Comparison of ENCODE assay signal across 29 cellular contexts in genomic region chr11:14304601-14305000, GRCh38. TPM values are rescaled to one million over a fixed set of nuclear protein-coding genes. Genes with fewer than 3 reads are reported as not detected.
DNase-seq lines count a peak whose midpoint lies in the region; ATAC-seq, FAIRE-seq and TF ChIP-seq lines count a peak whose summit lies in the region.
"Had no signal": no experiment of that assay in that cellular context is flagged by ENCODE, and none has a peak within 500 bp of the region (broad histone marks: within the 10 kb centered on the region; RNA-seq: fewer than 3 reads in every experiment).

No MANE protein-coding gene starts in this region.

- H3K79me1 ChIP-seq in trophoblast cell (ENCODE audit: low read length): no peaks in the 10 kb centered on the region

- H3K4me1 Mint-ChIP-seq in memory B cell: peaks cover 29% of the 10 kb centered on the region

- no peaks in the 10 kb centered on the region for H3K36me3 ChIP-seq in SJCRH30
- H3K36me3 ChIP-seq in trophoblast cell (ENCODE audit: control insufficient read depth in 1 of 2, insufficient read depth in 2 of 2, low read length in 2 of 2): no peaks in the 10 kb centered on the region
- H3K36me3 ChIP-seq: BLaER1 treated with 17β-estradiol and CSF1 and Interleukin-3, amounts not matched to agents 10 nM and 100 nM; SJSA1 had no signal

- no peak overlapping the region for H2AFZ ChIP-seq in trophoblast cell (ENCODE audit: insufficient read depth, low read length, poor library complexity)
- H2AFZ ChIP-seq: PC-9 had no signal

- no peak overlapping the region for H3K4me3 ChIP-seq in SJCRH30
- no peak overlapping the region for H3K4me3 ChIP-seq in trophoblast cell (ENCODE audit: low read depth, low read length)
- H3K4me3 ChIP-seq: BLaER1 treated with 17β-estradiol and CSF1 and Interleukin-3, amounts not matched to agents 10 nM and 100 nM; PC-9; SJSA1 had no signal

- no peak overlapping the region for H4K91ac ChIP-seq in trophoblast cell (ENCODE audit: low read depth, low read length)

- H3K9ac ChIP-seq in trophoblast cell (ENCODE audit: low read length): no peak overlapping the region
- H3K9ac ChIP-seq: BLaER1 treated with 17β-estradiol and CSF1 and Interleukin-3, amounts not matched to agents 10 nM and 100 nM had no signal

- no peak overlapping the region for H3K4me2 ChIP-seq in trophoblast cell (ENCODE audit: low read length)
- H3K4me2 ChIP-seq: BLaER1 treated with 17β-estradiol and CSF1 and Interleukin-3, amounts not matched to agents 10 nM and 100 nM; PC-9 had no signal

- ATAC-seq in memory B cell (ENCODE audit: low read depth) (no peak), GM19395 (IDR thresholded peaks at IDR 0.05; ENCODE audit: unreplicated experiment) (no peak)
- ATAC-seq: HepG2, Right ventricle myocardium inferior had no signal

- no peak overlapping the region for H2BK5ac ChIP-seq in trophoblast cell (ENCODE audit: low read depth, low read length, poor library complexity)

- no peak overlapping the region for H3K23ac ChIP-seq in trophoblast cell (ENCODE audit: low read length)

- H2AK5ac ChIP-seq in trophoblast cell (ENCODE audit: low read length): no peak overlapping the region

- H3K27me3 Mint-ChIP-seq in memory B cell: no peaks in the 10 kb centered on the region
- H3K27me3 Mint-ChIP-seq: CD4-positive, alpha-beta T cell had no signal

- no peaks in the 10 kb centered on the region for H3K9me3 Mint-ChIP-seq in memory B cell
- H3K9me3 Mint-ChIP-seq: CD4-positive, alpha-beta T cell had no signal

- H4K12ac ChIP-seq in trophoblast cell (ENCODE audit: low read depth, low read length): no peak overlapping the region

- no peak for TF ChIP-seq POLR2A in GM12892 (IDR thresholded peaks at IDR 0.05; ENCODE audit: low read depth, low read length)

- no peaks in the 10 kb centered on the region for H3K36me3 Mint-ChIP-seq in memory B cell

- H3K4me3 Mint-ChIP-seq in memory B cell: no peak overlapping the region
- H3K4me3 Mint-ChIP-seq: CD4-positive, alpha-beta T cell had no signal

- no peak overlapping the region for H4K8ac ChIP-seq in trophoblast cell (ENCODE audit: low read depth, low read length)

- H3K4me1 ChIP-seq in SJCRH30 (peaks cover 17% of the 10 kb centered on the region), trophoblast cell (ENCODE audit: control insufficient read depth in 1 of 2, insufficient read depth in 2 of 2, low read length in 2 of 2) (no peaks in the 10 kb centered on the region)

- peak overlapping the region; percentile 6 for H3K27ac Mint-ChIP-seq in memory B cell
- H3K27ac Mint-ChIP-seq: CD4-positive, alpha-beta T cell had no signal

- no peak overlapping the region for H2BK12ac ChIP-seq in trophoblast cell (ENCODE audit: low read length)

- DNase-seq in COLO829 (ENCODE audit: low spot score) (peak; percentile 50), SJCRH30 (peak; percentile 84 to 91), memory B cell (ENCODE audit: low spot score in 2 of 2) (no peak), trophoblast cell (no peak), GM12892 (ENCODE audit: insufficient read length) (no peak), NCI-H146 treated with DMSO at 0.1 percent for 48 hours (lab: John Stamatoyannopoulos, UW; ENCODE audit: unreplicated experiment) (no peak), activated T-cell treated with anti-CD3 and anti-CD28 coated beads for 4 hours (no peak)
- DNase-seq: AML-193; CD4-positive, alpha-beta T cell; COR-L47; EL; GDM1; Karpas-422; NCI-H1092 treated with DMSO at 0.1 percent for 48 hours; NCI-H1436; NCI-H1930; NCI-H2107; NCI-H524 treated with DMSO at 0.1 percent for 48 hours; NCI-H774; PC-9 had no signal

- FAIRE-seq in GM12892 (lab: Jason Lieb, UNC): no peak
- FAIRE-seq: A204.1, GM12891, GM19239, H54, HepG2 had no signal

- peak overlapping the region; percentile 58 for H3K4ac ChIP-seq in trophoblast cell (ENCODE audit: low read depth, low read length)

- no peaks in the 10 kb centered on the region for H3K9me3 ChIP-seq in SJCRH30 (replicated peaks)
- no peaks in the 10 kb centered on the region for H3K9me3 ChIP-seq in trophoblast cell (ENCODE audit: insufficient read depth, low read depth, low read length)
- H3K9me3 ChIP-seq: BLaER1 treated with 17β-estradiol and CSF1 and Interleukin-3, amounts not matched to agents 10 nM and 100 nM; SJSA1 had no signal

- H3K14ac ChIP-seq in trophoblast cell (ENCODE audit: low read length): no peak overlapping the region

- H2BK120ac ChIP-seq in trophoblast cell (ENCODE audit: insufficient read depth, low read length, poor library complexity): no peak overlapping the region

- peaks cover 11% of the 10 kb centered on the region for H3K79me2 ChIP-seq in trophoblast cell (ENCODE audit: control insufficient read depth, insufficient read depth, low read length, poor library complexity)

- peak overlapping the region; percentile 75 for H3K27ac ChIP-seq in SJCRH30
- H3K27ac ChIP-seq in trophoblast cell (ENCODE audit: low read depth, low read length): no peak overlapping the region
- H3K27ac ChIP-seq: BLaER1 treated with 17β-estradiol and CSF1 and Interleukin-3, amounts not matched to agents 10 nM and 100 nM; PC-9; SJSA1 had no signal

- H3K18ac ChIP-seq in trophoblast cell (ENCODE audit: low read length): no peak overlapping the region

- no peaks in the 10 kb centered on the region for H3K27me3 ChIP-seq in SJCRH30
- H3K27me3 ChIP-seq in trophoblast cell (ENCODE audit: insufficient read depth, low read length): no peaks in the 10 kb centered on the region
- H3K27me3 ChIP-seq: BLaER1 treated with 17β-estradiol and CSF1 and Interleukin-3, amounts not matched to agents 10 nM and 100 nM; SJSA1 had no signal

RNA-seq across cellular contexts. Expression of gene RRAS2, which starts 54.4 kb away (rescaled TPM):
- 87.6 and 93.0 TPM in 2 replicates for total RNA-seq in SJCRH30 (2014; rRNA removed; shearing (Covaris generic))
- 51.8 and 54.1 TPM in 2 replicates for polyA plus RNA-seq in trophoblast cell (2013)
- 38.0 TPM for polyA plus RNA-seq in GM12892 (2012; ENCODE audit: missing spikeins)

Comparison
In these comparisons a context has a peak if more than half of its experiments do, and no peak if none do; other contexts are left out.
1. DNase-seq: peak in COLO829 (single experiment) and SJCRH30 (2 of 2); none in memory B cell (0 of 2), trophoblast cell (0 of 2), GM12892 (single experiment), NCI-H146 treated with DMSO at 0.1 percent for 48 hours (single experiment) and activated T-cell treated with anti-CD3 and anti-CD28 coated beads for 4 hours (single experiment).